8 cellular contexts compared by ENCODE assay signal in the genomic region with DNA sequence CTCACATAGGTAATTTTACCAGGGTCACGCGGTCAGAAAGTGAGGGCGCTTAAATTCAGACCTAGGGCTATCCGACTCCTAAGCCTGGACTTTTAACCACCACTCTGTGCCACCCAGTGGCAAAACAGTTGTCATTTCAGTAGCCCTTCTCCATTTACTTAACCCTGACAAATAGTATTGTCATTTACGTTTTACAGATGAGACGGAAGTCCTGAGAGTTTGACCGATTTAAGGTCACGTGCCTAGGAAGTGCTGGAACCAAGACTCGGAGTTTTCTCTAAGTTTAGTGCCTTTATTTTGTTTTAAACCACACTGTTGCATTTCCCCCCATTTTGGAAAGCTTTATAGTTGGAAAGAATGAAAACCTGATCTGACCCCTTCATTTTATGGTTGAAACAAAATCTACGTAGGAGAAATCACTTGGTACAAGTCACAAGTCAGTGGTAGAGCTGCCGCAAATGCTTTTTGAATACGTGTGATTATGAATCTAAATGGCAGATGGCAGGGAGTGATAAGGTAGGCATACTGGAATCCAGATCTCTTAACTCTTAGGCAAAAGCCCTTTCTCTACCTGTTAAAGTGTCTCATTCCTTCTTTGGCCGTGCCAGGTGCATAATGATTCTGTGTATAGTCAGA. TPM values are rescaled to one million over a fixed set of nuclear protein-coding genes. Genes with fewer than 3 reads are reported as not detected.
DNase-seq lines count a peak whose midpoint lies in the region; TF ChIP-seq lines count a peak whose summit lies in the region.

No MANE protein-coding gene starts in this region.

- H3K27ac ChIP-seq in GM23248 (peak overlapping the region; percentile 89), VCaP (peak overlapping the region; percentile 93), neural progenitor cell (peak overlapping the region; percentile 84)

- peak overlapping the region; percentile 99 for H3K4me2 ChIP-seq in GM23248 (ENCODE audit: unreplicated experiment)
- peak overlapping the region; percentile 100 for H3K4me2 ChIP-seq in neural progenitor cell

- H3K27me3 ChIP-seq in GM23248 (replicated peaks; ENCODE audit: insufficient read depth), result no peaks in the 10 kb centered on the region
- no peaks in the 10 kb centered on the region for H3K27me3 ChIP-seq in neural progenitor cell

- H3K9ac ChIP-seq in GM23248, result peak overlapping the region; percentile 95
- peak overlapping the region; percentile 71 for H3K9ac ChIP-seq in neural progenitor cell

- DNase-seq in NCI-H510A treated with DMSO at 0.1 percent for 48 hours (lab: John Stamatoyannopoulos, UW) (peak; percentile 59), NCI-H510A (lab: John Stamatoyannopoulos, UW) (no peak), GM23248 (peak; percentile 64), KG1 (lab: John Stamatoyannopoulos, UW) (peak; percentile 73), fibroblast of mammary gland (ENCODE audit: low read depth) (peak; percentile 46), neural progenitor cell (ENCODE audit: low spot score) (no peak), NCI-H128 (lab: John Stamatoyannopoulos, UW; ENCODE audit: unreplicated experiment) (no peak)

- no peaks in the 10 kb centered on the region for H3K9me2 ChIP-seq in GM23248 (ENCODE audit: insufficient read depth)

- 17 to 18% methylated on average over 13 of the region's 13 CpGs for WGBS in GM23248 (ENCODE audit: low coverage in 1 of 2, low lambda C conversion rate in 2 of 2, missing lambda C conversion rate in 2 of 2), 2 experiments

- H3K4me1 Mint-ChIP-seq in neural progenitor cell, result peaks cover 17% of the 10 kb centered on the region

- peak overlapping the region; percentile 94 for H3K27ac Mint-ChIP-seq in neural progenitor cell

- peak overlapping the region; percentile 90 for H2AFZ ChIP-seq in GM23248
- peak overlapping the region; percentile 89 for H2AFZ ChIP-seq in neural progenitor cell (replicated peaks)

- H3K79me2 ChIP-seq in GM23248 (ENCODE audit: insufficient read depth) (peaks cover 95% of the 10 kb centered on the region), neural progenitor cell (ENCODE audit: low read depth) (peaks cover 59% of the 10 kb centered on the region)

- peaks cover 2% of the 10 kb centered on the region for H3K27me3 Mint-ChIP-seq in neural progenitor cell (ENCODE audit: insufficient read depth, low read depth)

- H3K36me3 Mint-ChIP-seq in neural progenitor cell, result peaks cover 4% of the 10 kb centered on the region

- in situ Hi-C loops in GM23248 (cut with MboI), result no loop called here

- TF ChIP-seq CTCF in VCaP (conservative IDR thresholded peaks at IDR 0.05) (peak; percentile 42), fibroblast of mammary gland (conservative IDR thresholded peaks at IDR 0.05; ENCODE audit: control insufficient read depth, insufficient read depth, low read depth, low read length) (no peak), neural progenitor cell (IDR thresholded peaks at IDR 0.05) (peak; percentile 6)

- H3K4me3 ChIP-seq in GM23248 (peak overlapping the region; percentile 97), fibroblast of mammary gland (ENCODE audit: control insufficient read depth, low read depth, low read length) (peak overlapping the region; percentile 83), neural progenitor cell (peak overlapping the region; percentile 89)

- H3K9me3 Mint-ChIP-seq in neural progenitor cell, result no peaks in the 10 kb centered on the region

- H3K9me3 ChIP-seq in GM23248 (ENCODE audit: low read depth) (no peaks in the 10 kb centered on the region), neural progenitor cell (ENCODE audit: low read depth) (no peaks in the 10 kb centered on the region)

- peaks cover 2% of the 10 kb centered on the region; the same call in 1 of the 2 replicates for H3K36me3 ChIP-seq in GM23248 (ENCODE audit: low read depth)
- H3K36me3 ChIP-seq in neural progenitor cell, result no peaks in the 10 kb centered on the region

- H4K20me1 ChIP-seq in GM23248 (ENCODE audit: insufficient read depth) (0 out of 2 replicates have a peak, but pooled peaks cover 4% of the 10 kb centered on the region), neural progenitor cell (ENCODE audit: low read depth) (peaks cover 7% of the 10 kb centered on the region)

- peaks cover 23% of the 10 kb centered on the region for H3K4me1 ChIP-seq in GM23248 (ENCODE audit: insufficient read depth)
- peaks cover 13% of the 10 kb centered on the region for H3K4me1 ChIP-seq in neural progenitor cell

- peak overlapping the region; percentile 99 for H3K4me3 Mint-ChIP-seq in neural progenitor cell

- peaks cover 4% of the 10 kb centered on the region; the same call in 1 of the 2 replicates for H3F3A ChIP-seq in GM23248 (ENCODE audit: insufficient read depth)
- H3F3A ChIP-seq in neural progenitor cell (ENCODE audit: low read depth), result peaks cover 14% of the 10 kb centered on the region

RNA-seq across cellular contexts. Expression of gene MRRF, which starts 0.7 kb away (rescaled TPM):
- 22.8 and 30.8 TPM in 2 replicates for total RNA-seq in GM23248 (2014; rRNA removed; shearing (Covaris generic))
- 23.7 and 26.8 TPM in 2 replicates for polyA plus RNA-seq in GM23248 (2016; fragmentation: Nextera tagmentation; extraction: Ambion mirVana)
- total RNA-seq in neural progenitor cell (ENCODE audit: low replicate concordance), result 22.1 and 44.4 TPM in 2 replicates

RNA-seq across cellular contexts. Expression of gene RBM18, which starts 0.7 kb away (rescaled TPM):
- total RNA-seq in GM23248 (2014; rRNA removed; shearing (Covaris generic)), result 11.6 and 12.8 TPM in 2 replicates
- polyA plus RNA-seq in GM23248 (2016; fragmentation: Nextera tagmentation; extraction: Ambion mirVana), result 30.8 and 32.6 TPM in 2 replicates
- total RNA-seq in neural progenitor cell (ENCODE audit: low replicate concordance), result 8.4 and 12.9 TPM in 2 replicates

RNA-seq across cellular contexts. Expression of gene LHX6, which starts 36.6 kb away (rescaled TPM):
- total RNA-seq in GM23248 (2014; rRNA removed; shearing (Covaris generic)), result not detected in 2 replicates
- not detected in 2 replicates for polyA plus RNA-seq in GM23248 (2016; fragmentation: Nextera tagmentation; extraction: Ambion mirVana)
- total RNA-seq in neural progenitor cell (ENCODE audit: low replicate concordance), result 0.93 TPM in 1 of 2 replicates, not detected in the other

Comparison
In these comparisons a context has a peak if more than half of its experiments do, and no peak if none do; other contexts are left out.
1. DNase-seq: peak in NCI-H510A treated with DMSO at 0.1 percent for 48 hours (single experiment), GM23248 (single experiment), KG1 (single experiment) and fibroblast of mammary gland (single experiment); none in NCI-H510A (single experiment), neural progenitor cell (single experiment) and NCI-H128 (single experiment).
2. Peak in every context shown above with its lines, with median percentiles within 50 percentile points of each other: H3K27ac ChIP-seq and H3K4me3 ChIP-seq.